ENCODE assay signal across 7 cellular contexts in the genomic region with DNA sequence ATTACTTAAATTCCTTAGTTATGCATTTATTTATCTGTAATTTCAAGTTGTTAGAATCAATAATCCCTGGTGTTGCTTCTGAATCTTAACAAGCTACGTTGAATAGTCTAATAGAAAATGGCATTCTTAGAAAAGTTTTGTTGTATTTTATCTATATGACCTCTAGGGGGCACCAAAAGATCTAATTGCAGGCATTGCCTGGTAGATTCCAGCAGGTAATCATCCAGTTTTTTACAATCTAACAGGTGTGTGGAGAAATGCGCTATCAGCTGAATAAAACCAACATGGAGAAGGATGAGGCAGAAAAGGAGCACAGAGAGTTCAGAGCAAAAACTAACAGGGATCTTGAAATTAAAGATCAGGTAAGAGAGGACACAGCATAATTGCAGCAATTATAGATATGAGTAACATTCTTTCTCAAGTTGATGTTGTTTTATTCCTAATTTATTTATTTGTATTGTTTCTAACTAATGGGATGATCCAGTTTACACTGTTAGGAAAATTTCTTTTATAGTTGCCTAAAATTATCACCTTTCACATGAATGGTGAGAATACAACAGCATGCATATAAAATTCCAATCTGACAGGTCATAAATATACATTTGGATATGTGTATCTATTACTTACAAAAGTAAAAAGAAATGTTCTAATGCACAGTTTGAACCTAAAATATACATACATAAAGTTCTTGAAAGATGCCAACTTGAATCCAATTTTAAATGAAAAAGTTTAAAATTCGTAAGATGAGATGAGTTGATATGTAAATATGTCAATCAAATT.
DNase-seq lines count a peak whose midpoint lies in the region; ATAC-seq, FAIRE-seq and TF ChIP-seq lines count a peak whose summit lies in the region.

No MANE protein-coding gene starts in this region.

- DNase-seq in GM12865 (ENCODE audit: low read depth): peak; percentile 34
- peak; percentile 75 for DNase-seq in NCI-H2227 (lab: John Stamatoyannopoulos, UW; ENCODE audit: unreplicated experiment)
- peak; percentile 39 for DNase-seq in amniotic stem cell (lab: John Stamatoyannopoulos, UW)
- DNase-seq in upper lobe of right lung: no peak
- no peak for DNase-seq in activated naive CD4-positive, alpha-beta T cell treated with anti-CD3 and anti-CD28 coated beads, Interleukin-2, amount 50 U/mL, for 16 hours

- intact Hi-C loops in upper lobe of right lung (cut with DNase I): loop anchor here (10.0 kb wide), 1 partner anchor 931 kb away; no protein-coding TSS in a partner anchor

- TF ChIP-seq CTCF in GM12865 (IDR thresholded peaks at IDR 0.05; ENCODE audit: insufficient read depth, low read depth, low read length, missing control alignments) (peak; percentile 53), upper lobe of right lung (IDR thresholded peaks at IDR 0.05) (peak; percentile 74)

- ATAC-seq in HG03175 (IDR thresholded peaks at IDR 0.05; ENCODE audit: unreplicated experiment) (peak; percentile 56), upper lobe of right lung (peak; percentile 75)

- H3K4me1 ChIP-seq in upper lobe of right lung: no peaks in the 10 kb centered on the region

- H3K27ac ChIP-seq in upper lobe of right lung: no peak overlapping the region

- H3K9me3 ChIP-seq in upper lobe of right lung: no peaks in the 10 kb centered on the region

- FAIRE-seq in islet of Langerhans (lab: Jason Lieb, UNC): peak; percentile 99

- H3K36me3 ChIP-seq in upper lobe of right lung: peaks cover 42% of the 10 kb centered on the region

- H3K4me3 ChIP-seq in GM12865 (ENCODE audit: low read depth, low read length): no peak overlapping the region
- no peak overlapping the region for H3K4me3 ChIP-seq in upper lobe of right lung

- H3K27me3 ChIP-seq in upper lobe of right lung: no peaks in the 10 kb centered on the region

Comparison
In these comparisons a context has a peak if more than half of its experiments do, and no peak if none do; other contexts are left out.
1. DNase-seq: peak in GM12865 (single experiment), NCI-H2227 (single experiment) and amniotic stem cell (single experiment); none in upper lobe of right lung (single experiment) and activated naive CD4-positive, alpha-beta T cell treated with anti-CD3 and anti-CD28 coated beads, Interleukin-2, amount 50 U/mL, for 16 hours (single experiment).